Comparison of ENCODE assay signal across 28 cellular contexts in the genomic region with DNA sequence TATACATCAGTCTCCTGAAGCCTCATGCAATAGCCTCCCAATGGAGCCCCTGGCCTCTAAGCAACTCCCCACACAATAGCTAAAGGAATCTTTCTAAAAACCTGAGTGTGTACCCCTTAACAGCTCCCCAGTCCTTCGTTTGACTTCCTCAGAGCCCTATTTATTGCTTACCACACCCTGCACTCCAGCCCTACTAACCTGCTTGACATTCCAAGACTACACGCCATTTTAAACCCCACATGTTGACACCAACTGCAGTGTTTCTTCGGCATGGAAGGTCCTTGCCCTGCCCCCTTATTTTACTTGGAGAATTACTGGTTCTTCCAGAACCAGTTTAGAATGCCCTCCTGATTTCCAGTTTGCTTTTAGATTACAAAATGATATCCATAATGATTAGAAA.
"Had no signal": no experiment of that assay in that cellular context is flagged by ENCODE, and none has a peak within 500 bp of the region (broad histone marks: within the 10 kb centered on the region; RNA-seq: fewer than 3 reads in every experiment).

No MANE protein-coding gene starts in this region.

- H3K36me3 ChIP-seq: esophagus squamous epithelium, heart right ventricle, lower lobe of right lung, neutrophil, pancreas, right lobe of liver, suprapubic skin, transverse colon, upper lobe of right lung, uterus had no signal

- H3K4me1 ChIP-seq: heart right ventricle, lower lobe of right lung, right lobe of liver, suprapubic skin, upper lobe of right lung, uterus had no signal

- DNase-seq: effector memory CD8-positive, alpha-beta T cell; erythroblast; esophagus squamous epithelium; foreskin melanocyte; glutamatergic neuron; heart right ventricle; hippocampal formation; left cardiac atrium; left ventricle myocardium superior; lower lobe of right lung; natural killer cell; pancreas; right lobe of liver; stimulated activated CD4-positive, alpha-beta T cell treated with anti-CD3 and anti-CD28 coated beads, Interleukin-12 subunit alpha, Interleukin-12 subunit beta, amount 100 ng/mL, for 4 hours; stimulated activated CD4-positive, alpha-beta T cell treated with anti-CD3 and anti-CD28 coated beads, Interleukin-1b, Interleukin-23, amount 100 ng/mL, for 48 hours; stimulated activated CD4-positive, alpha-beta T cell treated with anti-CD3 and anti-CD28 coated beads, Interleukin-4, amount 100 ng/mL, for 1 hour; stimulated activated CD8-positive, alpha-beta memory T cell treated with anti-CD3 and anti-CD28 coated beads, Interleukin-4, amount 100 ng/mL, for 48 hours; stimulated activated naive CD4-positive, alpha-beta T cell; stimulated activated naive CD8-positive, alpha-beta T cell treated with anti-CD3 and anti-CD28 coated beads, Interleukin-15, amount 100 ng/mL, for 72 hours; transverse colon; upper lobe of right lung; uterus had no signal

- H3K4me3 Mint-ChIP-seq: effector memory CD8-positive, alpha-beta T cell; natural killer cell; stimulated activated naive CD8-positive, alpha-beta T cell treated with anti-CD3 and anti-CD28 coated beads, Interleukin-15, amount 100 ng/mL, for 72 hours had no signal

- FAIRE-seq: endometrium, islet of Langerhans, pancreas had no signal

- ATAC-seq: effector memory CD8-positive, alpha-beta T cell; heart right ventricle; left cardiac atrium; left ventricle myocardium superior; lower lobe of right lung; natural killer cell; pancreas; right lobe of liver; stimulated activated naive CD8-positive, alpha-beta T cell treated with anti-CD3 and anti-CD28 coated beads, Interleukin-15, amount 100 ng/mL, for 72 hours; upper lobe of right lung had no signal

- H3K4me2 ChIP-seq: smooth muscle cell had no signal

- H3K9me3 ChIP-seq: esophagus squamous epithelium, heart right ventricle, lower lobe of right lung, neutrophil, pancreas, right lobe of liver, suprapubic skin, transverse colon, upper lobe of right lung, uterus had no signal

- H3K27ac ChIP-seq: coronary artery, esophagus squamous epithelium, heart right ventricle, lower lobe of right lung, neutrophil, pancreas, right lobe of liver, suprapubic skin, transverse colon, upper lobe of right lung, uterus had no signal

- H3K27me3 Mint-ChIP-seq: effector memory CD8-positive, alpha-beta T cell; stimulated activated naive CD8-positive, alpha-beta T cell treated with anti-CD3 and anti-CD28 coated beads, Interleukin-15, amount 100 ng/mL, for 72 hours had no signal

- H3K9me3 Mint-ChIP-seq: effector memory CD8-positive, alpha-beta T cell; natural killer cell had no signal

- H3K27me3 ChIP-seq: esophagus squamous epithelium, heart right ventricle, neutrophil, pancreas, right lobe of liver, suprapubic skin, transverse colon, upper lobe of right lung, uterus had no signal

- H3K36me3 Mint-ChIP-seq: natural killer cell had no signal

- H3K4me3 ChIP-seq: coronary artery, esophagus squamous epithelium, heart right ventricle, lower lobe of right lung, pancreas, right lobe of liver, smooth muscle cell, suprapubic skin, transverse colon, upper lobe of right lung, uterus had no signal
